ENCODE assay signal across 26 cellular contexts in genomic region chr18:46290440-46291020, GRCh38.
"Had no signal": no experiment of that assay in that cellular context is flagged by ENCODE, and none has a peak within 500 bp of the region (broad histone marks: within the 10 kb centered on the region; RNA-seq: fewer than 3 reads in every experiment).

No MANE protein-coding gene starts in this region.

- H3K4me3 Mint-ChIP-seq: activated B cell treated with CpG ODN at 0.5 μM for 24 hours; activated CD8-positive, alpha-beta memory T cell treated with anti-CD3 and anti-CD28 coated beads, Interleukin-2, amount 10 ng/mL, durations not matched to agents 7 days and 5 days; activated CD8-positive, alpha-beta T cell treated with anti-CD3 and anti-CD28 coated beads for 36 hours; activated naive CD4-positive, alpha-beta T cell treated with anti-CD3 and anti-CD28 coated beads, Interleukin-2, amount 10 ng/mL, durations not matched to agents 7 days and 5 days; activated naive CD8-positive, alpha-beta T cell treated with anti-CD3 and anti-CD28 coated beads, Interleukin-2, amount 50 U/mL, for 24 hours; activated T-helper 1 cell treated with anti-CD3 and anti-CD28 coated beads, Interleukin-12 subunit alpha, Interleukin-12 subunit beta, Interleukin-2, Interleukin-4 antibody, amounts not matched to agents 30 ng/mL and 10 ng/mL and 1 ng/mL, durations not matched to agents 14 hours and 24 hours and 36 hours; dendritic cell treated with granulocyte-macrophage colony-stimulating factor and Interleukin-4, amounts not matched to agents 40 ng/mL and 50 ng/mL, for 4 days; natural killer cell; neural progenitor cell; T-helper 1 cell treated with Interleukin-12 subunit alpha and Interleukin-12 subunit beta and Interleukin-4 antibody, amounts not matched to agents 30 μg/mL and 1 μg/mL, for 36 hours had no signal

- H3K4me3 ChIP-seq: breast epithelium, esophagus muscularis mucosa, heart right ventricle, lower lobe of right lung, neural progenitor cell, spleen, upper lobe of left lung had no signal

- H3K9me3 ChIP-seq: breast epithelium, esophagus muscularis mucosa, heart right ventricle, lower lobe of right lung, spleen, upper lobe of left lung had no signal

- H3K4me1 ChIP-seq: breast epithelium, esophagus muscularis mucosa, foreskin keratinocyte, lower lobe of right lung had no signal

- H3K4me1 Mint-ChIP-seq: activated CD8-positive, alpha-beta memory T cell treated with anti-CD3 and anti-CD28 coated beads, Interleukin-2, amount 10 ng/mL, durations not matched to agents 7 days and 5 days; activated naive CD4-positive, alpha-beta T cell treated with anti-CD3 and anti-CD28 coated beads, Interleukin-2, amount 10 ng/mL, durations not matched to agents 7 days and 5 days; activated naive CD8-positive, alpha-beta T cell treated with anti-CD3 and anti-CD28 coated beads, Interleukin-2, amount 50 U/mL, for 24 hours had no signal

- H3K27ac Mint-ChIP-seq: activated B cell treated with CpG ODN at 0.5 μM for 24 hours; activated CD8-positive, alpha-beta memory T cell treated with anti-CD3 and anti-CD28 coated beads, Interleukin-2, amount 10 ng/mL, durations not matched to agents 7 days and 5 days; activated CD8-positive, alpha-beta T cell treated with anti-CD3 and anti-CD28 coated beads for 36 hours; activated naive CD4-positive, alpha-beta T cell treated with anti-CD3 and anti-CD28 coated beads, Interleukin-2, amount 10 ng/mL, durations not matched to agents 7 days and 5 days; activated naive CD8-positive, alpha-beta T cell treated with anti-CD3 and anti-CD28 coated beads, Interleukin-2, amount 50 U/mL, for 24 hours; activated T-helper 1 cell treated with anti-CD3 and anti-CD28 coated beads, Interleukin-12 subunit alpha, Interleukin-12 subunit beta, Interleukin-2, Interleukin-4 antibody, amounts not matched to agents 30 ng/mL and 10 ng/mL and 1 ng/mL, durations not matched to agents 14 hours and 24 hours and 36 hours; dendritic cell treated with granulocyte-macrophage colony-stimulating factor and Interleukin-4, amounts not matched to agents 40 ng/mL and 50 ng/mL, for 4 days; natural killer cell; neural progenitor cell; T-helper 1 cell treated with Interleukin-12 subunit alpha and Interleukin-12 subunit beta and Interleukin-4 antibody, amounts not matched to agents 30 μg/mL and 1 μg/mL, for 36 hours had no signal

- H3K36me3 ChIP-seq: breast epithelium, esophagus muscularis mucosa, heart right ventricle, lower lobe of right lung, neural progenitor cell, spleen, upper lobe of left lung had no signal

- H3K27me3 Mint-ChIP-seq: activated B cell treated with CpG ODN at 0.5 μM for 24 hours; activated CD8-positive, alpha-beta memory T cell treated with anti-CD3 and anti-CD28 coated beads, Interleukin-2, amount 10 ng/mL, durations not matched to agents 7 days and 5 days; activated CD8-positive, alpha-beta T cell treated with anti-CD3 and anti-CD28 coated beads for 36 hours; activated naive CD4-positive, alpha-beta T cell treated with anti-CD3 and anti-CD28 coated beads, Interleukin-2, amount 10 ng/mL, durations not matched to agents 7 days and 5 days; activated naive CD8-positive, alpha-beta T cell treated with anti-CD3 and anti-CD28 coated beads, Interleukin-2, amount 50 U/mL, for 24 hours; dendritic cell treated with granulocyte-macrophage colony-stimulating factor and Interleukin-4, amounts not matched to agents 40 ng/mL and 50 ng/mL, for 4 days had no signal

- DNase-seq: activated B cell treated with CpG ODN at 0.5 μM for 24 hours; activated CD4-positive, alpha-beta T cell treated with anti-CD3 and anti-CD28 coated beads, Interleukin-2, amount 50 U/mL, for 1 hour; activated CD8-positive, alpha-beta memory T cell treated with anti-CD3 and anti-CD28 coated beads, Interleukin-2, amount 10 ng/mL, durations not matched to agents 7 days and 5 days; activated CD8-positive, alpha-beta T cell treated with anti-CD3 and anti-CD28 coated beads for 36 hours; activated effector memory CD4-positive, alpha-beta T cell treated with anti-CD3 and anti-CD28 coated beads, Interleukin-2, amount 50 U/mL, for 16 hours; activated naive CD4-positive, alpha-beta T cell treated with anti-CD3 and anti-CD28 coated beads, Interleukin-2, amount 10 ng/mL, durations not matched to agents 7 days and 5 days; activated naive CD8-positive, alpha-beta T cell treated with anti-CD3 and anti-CD28 coated beads, Interleukin-2, amount 50 U/mL, for 24 hours; activated T-cell treated with anti-CD3 and anti-CD28 coated beads for 4 hours; amygdala; central memory CD4-positive, alpha-beta T cell; foreskin keratinocyte; heart right ventricle; lower lobe of right lung; mesenchymal stem cell; natural killer cell; right cardiac atrium; spleen; stimulated activated naive CD4-positive, alpha-beta T cell treated with Interleukin-2 at 50 U/mL for 16 hours; SW 1271; upper lobe of left lung had no signal

- H3K27me3 ChIP-seq: breast epithelium, esophagus muscularis mucosa, foreskin keratinocyte, heart right ventricle, neural progenitor cell, spleen, upper lobe of left lung had no signal

- H3K27ac ChIP-seq: breast epithelium, esophagus muscularis mucosa, foreskin keratinocyte, heart right ventricle, lower lobe of right lung, neural progenitor cell, spleen, upper lobe of left lung had no signal

- H3K36me3 Mint-ChIP-seq: activated CD8-positive, alpha-beta memory T cell treated with anti-CD3 and anti-CD28 coated beads, Interleukin-2, amount 10 ng/mL, durations not matched to agents 7 days and 5 days; activated naive CD4-positive, alpha-beta T cell treated with anti-CD3 and anti-CD28 coated beads, Interleukin-2, amount 10 ng/mL, durations not matched to agents 7 days and 5 days; natural killer cell; neural progenitor cell had no signal

- H3K9me3 Mint-ChIP-seq: activated B cell treated with CpG ODN at 0.5 μM for 24 hours; activated CD8-positive, alpha-beta T cell treated with anti-CD3 and anti-CD28 coated beads for 36 hours; activated naive CD4-positive, alpha-beta T cell treated with anti-CD3 and anti-CD28 coated beads, Interleukin-2, amount 10 ng/mL, durations not matched to agents 7 days and 5 days; activated naive CD8-positive, alpha-beta T cell treated with anti-CD3 and anti-CD28 coated beads, Interleukin-2, amount 50 U/mL, for 24 hours; activated T-helper 1 cell treated with anti-CD3 and anti-CD28 coated beads, Interleukin-12 subunit alpha, Interleukin-12 subunit beta, Interleukin-2, Interleukin-4 antibody, amounts not matched to agents 30 ng/mL and 10 ng/mL and 1 ng/mL, durations not matched to agents 14 hours and 24 hours and 36 hours; dendritic cell treated with granulocyte-macrophage colony-stimulating factor and Interleukin-4, amounts not matched to agents 40 ng/mL and 50 ng/mL, for 4 days; natural killer cell; neural progenitor cell; T-helper 1 cell treated with Interleukin-12 subunit alpha and Interleukin-12 subunit beta and Interleukin-4 antibody, amounts not matched to agents 30 μg/mL and 1 μg/mL, for 36 hours had no signal

- H3K9ac ChIP-seq: neural progenitor cell had no signal

- ATAC-seq: activated CD8-positive, alpha-beta memory T cell treated with anti-CD3 and anti-CD28 coated beads, Interleukin-2, amount 10 ng/mL, durations not matched to agents 7 days and 5 days; activated naive CD8-positive, alpha-beta T cell treated with anti-CD3 and anti-CD28 coated beads, Interleukin-2, amount 50 U/mL, for 24 hours; foreskin keratinocyte; right cardiac atrium had no signal
